Comparison of ENCODE assay signal across 27 cellular contexts in the genomic region with DNA sequence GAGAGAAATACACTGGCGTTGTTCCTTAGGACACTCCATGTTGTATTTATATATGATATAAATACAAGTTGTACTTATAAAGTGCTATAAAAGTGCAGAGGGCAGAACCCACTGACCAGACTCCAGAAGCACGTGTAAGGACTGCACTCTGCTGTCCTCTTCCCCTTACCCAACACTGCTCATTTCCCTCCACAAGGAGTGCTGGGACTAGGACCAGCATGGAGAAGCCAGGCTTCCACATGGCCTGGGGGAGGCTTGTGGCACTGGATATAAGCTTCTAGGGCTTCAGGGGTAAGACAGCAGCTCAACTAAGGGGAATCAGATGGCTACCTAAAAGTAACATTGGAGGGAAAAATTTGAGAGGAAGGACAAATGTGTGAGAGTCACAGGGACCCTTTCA.
"Had no signal": no experiment of that assay in that cellular context is flagged by ENCODE, and none has a peak within 500 bp of the region (broad histone marks: within the 10 kb centered on the region; RNA-seq: fewer than 3 reads in every experiment).

No MANE protein-coding gene starts in this region.

- H3K36me3 Mint-ChIP-seq: activated naive CD4-positive, alpha-beta T cell treated with anti-CD3 and anti-CD28 coated beads, Interleukin-2, amount 50 U/mL, for 72 hours; naive thymus-derived CD4-positive, alpha-beta T cell; stimulated activated memory B cell treated with anti-CD40 and anti-IgM and Interleukin-4, amounts not matched to agents 10 μg/mL and 1 μg/mL and 100 μg/mL, for 72 hours had no signal

- H3K4me3 ChIP-seq: ascending aorta, left lung, lung, stomach, uterus had no signal

- DNase-seq: activated CD4-positive, alpha-beta T cell treated with anti-CD3 and anti-CD28 coated beads for 1 hour; activated T-cell treated with anti-CD3 and anti-CD28 coated beads, Interleukin-2, amount 50 U/mL, for 24 hours; brain microvascular endothelial cell; caudate nucleus; dermis blood vessel endothelial cell; effector memory CD4-positive, alpha-beta T cell; foreskin melanocyte; hippocampal formation; kidney glomerular epithelial cell; left lung; naive thymus-derived CD4-positive, alpha-beta T cell; occipital lobe; posterior cingulate gyrus; small intestine; stimulated activated CD4-positive, alpha-beta T cell treated with anti-CD3 and anti-CD28 coated beads, Interleukin-2, amount 100 ng/mL, for 24 hours; stomach; trophoblast cell; uterus; WERI-Rb-1 had no signal

- H3K27ac Mint-ChIP-seq: activated naive CD4-positive, alpha-beta T cell treated with anti-CD3 and anti-CD28 coated beads, Interleukin-2, amount 50 U/mL, for 72 hours; activated T-cell treated with anti-CD3 and anti-CD28 coated beads, Interleukin-2, amount 50 U/mL, for 24 hours; activated T-helper 17 cell treated with anti-CD3 and anti-CD28 coated beads, Interleukin-2, amount 50 U/mL, for 72 hours; naive thymus-derived CD4-positive, alpha-beta T cell; stimulated activated memory B cell treated with anti-CD40 and anti-IgM and Interleukin-4, amounts not matched to agents 10 μg/mL and 1 μg/mL and 100 μg/mL, for 72 hours had no signal

- H3K9me3 Mint-ChIP-seq: neural crest cell; stimulated activated memory B cell treated with anti-CD40 and anti-IgM and Interleukin-4, amounts not matched to agents 10 μg/mL and 1 μg/mL and 100 μg/mL, for 72 hours had no signal

- H3K27ac ChIP-seq: ascending aorta, brain microvascular endothelial cell, left lung, stomach, uterus, WERI-Rb-1 had no signal

- H3K4me1 Mint-ChIP-seq: activated T-helper 17 cell treated with anti-CD3 and anti-CD28 coated beads, Interleukin-2, amount 50 U/mL, for 72 hours; naive thymus-derived CD4-positive, alpha-beta T cell; neural crest cell; stimulated activated memory B cell treated with anti-CD40 and anti-IgM and Interleukin-4, amounts not matched to agents 10 μg/mL and 1 μg/mL and 100 μg/mL, for 72 hours had no signal

- ATAC-seq: activated naive CD4-positive, alpha-beta T cell treated with anti-CD3 and anti-CD28 coated beads, Interleukin-2, amount 50 U/mL, for 72 hours; activated T-helper 17 cell treated with anti-CD3 and anti-CD28 coated beads, Interleukin-2, amount 50 U/mL, for 72 hours; esophagus mucosa; left lung; naive thymus-derived CD4-positive, alpha-beta T cell; sciatic nerve; stimulated activated memory B cell treated with anti-CD40 and anti-IgM and Interleukin-4, amounts not matched to agents 10 μg/mL and 1 μg/mL and 100 μg/mL, for 72 hours had no signal

- H3K36me3 ChIP-seq: ascending aorta, brain microvascular endothelial cell, left lung, stomach, uterus, WERI-Rb-1 had no signal

- H3K4me1 ChIP-seq: ascending aorta, left lung, stomach, uterus had no signal

- H3K4me3 Mint-ChIP-seq: activated T-cell treated with anti-CD3 and anti-CD28 coated beads, Interleukin-2, amount 50 U/mL, for 24 hours; activated T-helper 17 cell treated with anti-CD3 and anti-CD28 coated beads, Interleukin-2, amount 50 U/mL, for 72 hours; naive thymus-derived CD4-positive, alpha-beta T cell; neural crest cell; stimulated activated memory B cell treated with anti-CD40 and anti-IgM and Interleukin-4, amounts not matched to agents 10 μg/mL and 1 μg/mL and 100 μg/mL, for 72 hours had no signal

- H3K9me3 ChIP-seq: ascending aorta, stomach, uterus had no signal

- H3K27me3 ChIP-seq: ascending aorta, brain microvascular endothelial cell, left lung, stomach, uterus had no signal
